Comparison of ENCODE assay signal across 8 cellular contexts in genomic region chr12:111686574-111687105, GRCh38. TPM values are rescaled to one million over a fixed set of nuclear protein-coding genes. Genes with fewer than 3 reads are reported as not detected.
DNase-seq lines count a peak whose midpoint lies in the region; ATAC-seq and TF ChIP-seq lines count a peak whose summit lies in the region.

No MANE protein-coding gene starts in this region.

- ATAC-seq in mucosa of descending colon: no peak
- ATAC-seq in GM19035 (IDR thresholded peaks at IDR 0.05; ENCODE audit: unreplicated experiment): no peak
- ATAC-seq in HG03469 (IDR thresholded peaks at IDR 0.05; ENCODE audit: unreplicated experiment): no peak
- ATAC-seq in GM19397 (IDR thresholded peaks at IDR 0.05; ENCODE audit: unreplicated experiment): no peak

- H3K4me1 ChIP-seq in ACC112 (ENCODE audit: control insufficient read depth, insufficient read depth, low read length, unreplicated experiment) (peaks cover 13% of the 10 kb centered on the region), mucosa of descending colon (ENCODE audit: low read depth) (peaks cover 14% of the 10 kb centered on the region)

- H3K27me3 ChIP-seq in ACC112 (ENCODE audit: insufficient read depth, low read length): no peaks in the 10 kb centered on the region

- DNase-seq in Jurkat, Clone E6-1 (ENCODE audit: low read depth, low spot score): no peak
- DNase-seq in central memory CD4-positive, alpha-beta T cell: peak; percentile 3
- no peak for DNase-seq in mucosa of descending colon
- DNase-seq in KG1 (lab: John Stamatoyannopoulos, UW): no peak

- peaks cover 13% of the 10 kb centered on the region; the same call in 1 of the 2 replicates for H3K36me3 ChIP-seq in ACC112 (ENCODE audit: insufficient read depth, low read length)
- peaks cover 10% of the 10 kb centered on the region for H3K36me3 ChIP-seq in mucosa of descending colon (ENCODE audit: low read depth)

- H3K27ac ChIP-seq in ACC112 (ENCODE audit: low read depth, low read length): no peak overlapping the region

- H3K9me3 ChIP-seq in mucosa of descending colon: no peaks in the 10 kb centered on the region

- TF ChIP-seq CTCF in mucosa of descending colon (IDR thresholded peaks at IDR 0.05): no peak

- H2AFZ ChIP-seq in ACC112 (ENCODE audit: low read length, unreplicated experiment): no peak overlapping the region

- H3K79me2 ChIP-seq in ACC112 (ENCODE audit: control insufficient read depth, insufficient read depth, low read length, unreplicated experiment): peaks cover 42% of the 10 kb centered on the region

- intact Hi-C loops in mucosa of descending colon (cut with DNase I, micrococcal nuclease): no loop called here

- peak overlapping the region; percentile 84 for H3K4me3 ChIP-seq in ACC112 (ENCODE audit: low read depth, low read length)
- H3K4me3 ChIP-seq in Jurkat, Clone E6-1 (ENCODE audit: low read length): peak overlapping the region; percentile 98
- H3K4me3 ChIP-seq in mucosa of descending colon: peak overlapping the region; percentile 89

RNA-seq across cellular contexts. Expression of gene ACAD10, which starts 0.8 kb away (rescaled TPM):
- polyA plus RNA-seq in Jurkat, Clone E6-1 (2012; ENCODE audit: insufficient read depth, insufficient read length): 29.1 TPM
- total RNA-seq in mucosa of descending colon: 10 to 100 TPM; 36.5 to 55.8 (median 37.9) TPM

RNA-seq across cellular contexts. Expression of gene BRAP, which starts 0.9 kb away (rescaled TPM):
- polyA plus RNA-seq in Jurkat, Clone E6-1 (2012; ENCODE audit: insufficient read depth, insufficient read length): 23.6 TPM
- 10 to 100 TPM; 17.3 to 26.1 (median 22.3) TPM for total RNA-seq in mucosa of descending colon
